Comparison of ENCODE assay signal across 10 cellular contexts in the genomic region with DNA sequence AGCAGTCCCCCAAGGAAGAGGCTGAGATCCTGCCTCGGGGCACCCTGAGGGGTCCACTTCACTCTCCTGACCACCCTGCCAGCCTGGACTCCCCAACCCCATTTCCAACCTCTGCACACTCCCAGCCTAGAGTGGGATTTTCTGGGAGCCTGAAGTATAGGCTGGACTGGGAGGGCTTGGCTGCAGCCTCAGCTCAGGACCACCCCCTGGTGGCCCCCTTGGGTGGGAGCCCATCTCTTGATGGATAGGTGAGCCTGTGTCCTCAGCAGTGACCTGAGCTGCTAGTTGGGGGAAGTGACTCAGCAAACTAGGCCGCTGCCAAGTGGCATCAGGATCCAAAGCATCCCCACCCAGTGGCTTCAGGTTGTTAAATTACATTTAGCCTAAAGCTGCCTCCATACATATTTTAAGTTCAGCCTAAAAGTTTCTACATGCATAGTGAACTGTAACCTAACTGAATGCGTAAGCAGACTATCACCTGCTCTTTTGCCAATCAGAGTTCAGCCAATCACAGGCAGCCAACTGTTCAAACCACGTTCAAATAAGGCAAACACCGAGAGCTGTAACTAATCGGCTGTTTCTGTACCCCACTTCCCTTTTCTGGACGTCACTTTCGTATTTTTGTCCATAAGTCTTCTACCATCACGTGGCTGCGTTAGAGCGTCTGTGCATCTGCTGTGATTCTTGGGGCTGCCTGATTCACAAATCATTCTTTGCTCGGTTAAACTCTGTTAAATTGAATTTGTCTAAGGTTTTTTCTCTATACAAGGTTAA.
DNase-seq lines count a peak whose midpoint lies in the region; ATAC-seq and TF ChIP-seq lines count a peak whose summit lies in the region.
"Had no signal": no experiment of that assay in that cellular context is flagged by ENCODE, and none has a peak within 500 bp of the region (broad histone marks: within the 10 kb centered on the region; RNA-seq: fewer than 3 reads in every experiment).

No MANE protein-coding gene starts in this region.

- no peaks in the 10 kb centered on the region for H3K9me3 Mint-ChIP-seq in stimulated activated memory B cell treated with anti-CD40 and anti-IgM and Interleukin-4, amounts not matched to agents 10 μg/mL and 1 μg/mL and 100 μg/mL, for 72 hours
- no peaks in the 10 kb centered on the region for H3K9me3 Mint-ChIP-seq in activated naive CD4-positive, alpha-beta T cell treated with anti-CD3 and anti-CD28 coated beads, Interleukin-2, amount 50 U/mL, for 72 hours
- no peaks in the 10 kb centered on the region for H3K9me3 Mint-ChIP-seq in T-cell

- no peak overlapping the region for H3K27ac Mint-ChIP-seq in stimulated activated memory B cell treated with anti-CD40 and anti-IgM and Interleukin-4, amounts not matched to agents 10 μg/mL and 1 μg/mL and 100 μg/mL, for 72 hours
- no peak overlapping the region for H3K27ac Mint-ChIP-seq in activated naive CD4-positive, alpha-beta T cell treated with anti-CD3 and anti-CD28 coated beads, Interleukin-2, amount 50 U/mL, for 72 hours
- no peak overlapping the region for H3K27ac Mint-ChIP-seq in T-cell

- no peaks in the 10 kb centered on the region for H3K36me3 Mint-ChIP-seq in stimulated activated memory B cell treated with anti-CD40 and anti-IgM and Interleukin-4, amounts not matched to agents 10 μg/mL and 1 μg/mL and 100 μg/mL, for 72 hours
- H3K36me3 Mint-ChIP-seq in activated naive CD4-positive, alpha-beta T cell treated with anti-CD3 and anti-CD28 coated beads, Interleukin-2, amount 50 U/mL, for 72 hours: no peaks in the 10 kb centered on the region
- no peaks in the 10 kb centered on the region for H3K36me3 Mint-ChIP-seq in T-cell

- no peak overlapping the region for H3K4me3 ChIP-seq in HFF-Myc (replicated peaks; ENCODE audit: low read depth, low read length)

- DNase-seq in Daoy (ENCODE audit: low read depth) (peak; percentile 41), HFF-Myc (ENCODE audit: extremely low read depth, low read depth) (no peak), UCSD-AML1 (lab: John Stamatoyannopoulos, UW; ENCODE audit: unreplicated experiment) (peak; percentile 39), medulla oblongata (ENCODE audit: extremely low spot score) (peak; percentile 54), NCI-H524 treated with DMSO at 0.1 percent for 48 hours (lab: John Stamatoyannopoulos, UW) (no peak), T-cell (no peak)
- no peak for DNase-seq in activated naive CD4-positive, alpha-beta T cell treated with anti-CD3 and anti-CD28 coated beads, Interleukin-2, amount 50 U/mL, for 72 hours (ENCODE audit: low spot score in 2 of 2)
- DNase-seq: NCI-H1694 treated with DMSO at 0.1 percent for 48 hours; stimulated activated CD4-positive, alpha-beta T cell treated with anti-CD3 and anti-CD28 coated beads, Interleukin-4, amount 100 ng/mL, for 24 hours had no signal

- H3K4me3 Mint-ChIP-seq in stimulated activated memory B cell treated with anti-CD40 and anti-IgM and Interleukin-4, amounts not matched to agents 10 μg/mL and 1 μg/mL and 100 μg/mL, for 72 hours: no peak overlapping the region
- H3K4me3 Mint-ChIP-seq in T-cell: no peak overlapping the region

- peak; percentile 39 for TF ChIP-seq CTCF in HFF-Myc (IDR thresholded peaks at IDR 0.05; ENCODE audit: low read depth, low read length, missing control alignments)

- no peaks in the 10 kb centered on the region for H3K27me3 Mint-ChIP-seq in stimulated activated memory B cell treated with anti-CD40 and anti-IgM and Interleukin-4, amounts not matched to agents 10 μg/mL and 1 μg/mL and 100 μg/mL, for 72 hours
- no peaks in the 10 kb centered on the region for H3K27me3 Mint-ChIP-seq in T-cell

- CTCF ChIA-PET in T-cell (lab: Charles Lee): no interaction called here

- H3K4me1 Mint-ChIP-seq in stimulated activated memory B cell treated with anti-CD40 and anti-IgM and Interleukin-4, amounts not matched to agents 10 μg/mL and 1 μg/mL and 100 μg/mL, for 72 hours: peaks cover 10% of the 10 kb centered on the region
- H3K4me1 Mint-ChIP-seq in T-cell: peaks cover 0 to 2% (median 0%) of the 10 kb centered on the region in 3 donors

- ATAC-seq in stimulated activated memory B cell treated with anti-CD40 and anti-IgM and Interleukin-4, amounts not matched to agents 10 μg/mL and 1 μg/mL and 100 μg/mL, for 72 hours: no peak
- no peak for ATAC-seq in activated naive CD4-positive, alpha-beta T cell treated with anti-CD3 and anti-CD28 coated beads, Interleukin-2, amount 50 U/mL, for 72 hours
- ATAC-seq in T-cell (replicated peaks in 1 of 4): no peak

- POLR2A ChIA-PET in T-cell (lab: Charles Lee): no interaction called here

Comparison
In these comparisons a context has a peak if more than half of its experiments do, and no peak if none do; other contexts are left out.
1. DNase-seq: peak in Daoy (single experiment), UCSD-AML1 (single experiment) and medulla oblongata (single experiment); none in HFF-Myc (single experiment), NCI-H524 treated with DMSO at 0.1 percent for 48 hours (single experiment), activated naive CD4-positive, alpha-beta T cell treated with anti-CD3 and anti-CD28 coated beads, Interleukin-2, amount 50 U/mL, for 72 hours (0 of 2) and T-cell (0 of 34).